ENCODE assay signal across 13 cellular contexts in the genomic region with DNA sequence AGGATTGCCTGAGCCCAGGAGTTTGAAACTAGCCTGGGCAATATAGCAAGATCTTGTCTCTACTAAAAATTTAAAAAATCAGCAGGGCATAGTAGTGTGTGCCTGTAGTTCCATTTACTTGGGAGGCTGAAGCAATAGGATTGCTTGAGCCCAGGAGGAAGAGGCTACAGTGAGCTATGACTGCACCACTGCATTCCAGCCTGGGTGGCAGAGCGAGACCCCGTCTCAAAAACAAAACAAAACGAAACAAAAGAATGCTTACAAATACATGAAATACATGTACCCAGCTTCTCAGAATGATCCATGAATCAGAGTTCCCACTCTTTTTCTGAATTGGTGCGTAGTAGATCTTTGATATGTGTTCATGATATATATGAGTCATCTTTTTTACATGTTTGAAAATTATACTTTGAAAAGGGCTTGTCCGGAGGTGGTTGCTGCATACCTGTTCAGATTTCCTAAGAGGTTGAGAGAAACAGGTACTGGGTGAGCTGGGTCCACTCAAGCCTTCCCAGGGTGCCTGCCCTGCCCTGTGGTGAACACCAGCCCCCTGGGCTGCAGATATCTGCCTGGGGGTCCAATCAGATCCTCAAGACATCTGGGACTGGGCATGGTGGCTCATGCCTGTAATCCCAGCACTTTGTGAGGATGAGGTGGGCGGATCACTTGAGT. TPM values are rescaled to one million over a fixed set of nuclear protein-coding genes. Genes with fewer than 3 reads are reported as not detected.
DNase-seq lines count a peak whose midpoint lies in the region; ATAC-seq, FAIRE-seq and TF ChIP-seq lines count a peak whose summit lies in the region.
"Not testable (repeated sequence)": the region's sequence is repeated elsewhere in the genome, so short reads cannot be mapped to it uniquely, and the experiment has no call there.
"Had no signal": no experiment of that assay in that cellular context is flagged by ENCODE, and none has a peak within 500 bp of the region (broad histone marks: within the 10 kb centered on the region; RNA-seq: fewer than 3 reads in every experiment).

No MANE protein-coding gene starts in this region.

- not testable (repeated sequence) for TF ChIP-seq POLR2A in HepG2 (IDR thresholded peaks at IDR 0.05; ENCODE audit: insufficient read depth in 1 of 2, low read depth in 2 of 2, low read length in 2 of 2)

- not testable (repeated sequence) for TF ChIP-seq EP300 in HepG2 (IDR thresholded peaks at IDR 0.05; ENCODE audit: low read depth in 2 of 2, low read length in 2 of 2); HepG2 (CRISPR knock-in tag; IDR thresholded peaks at IDR 0.05; ENCODE audit: borderline replicate concordance)

- not testable (repeated sequence) for TF ChIP-seq CTCF in MCF 10A (IDR thresholded peaks at IDR 0.05; ENCODE audit: unreplicated experiment); HepG2 (CRISPR knock-in tag; IDR thresholded peaks at IDR 0.05)

- not testable (repeated sequence) for TF ChIP-seq RAD21 in HepG2 (CRISPR knock-in tag; IDR thresholded peaks at IDR 0.05)

- BruUV-seq in MCF 10A (replicated peaks; lab: Mats Ljungman, UMichigan); HepG2 (replicated peaks; lab: Mats Ljungman, UMichigan): not testable (repeated sequence)

- H3K9ac ChIP-seq in HepG2 (ENCODE audit: insufficient read depth, low read depth, low read length), result not testable (repeated sequence)

- not testable (repeated sequence) for H3K36me3 ChIP-seq in HepG2 (replicated peaks in 1 of 2; ENCODE audit: control insufficient read depth in 1 of 2, insufficient read depth in 2 of 2, low read length in 2 of 2)

- H4K20me1 ChIP-seq in HepG2 (ENCODE audit: insufficient read depth, low read length), result not testable (repeated sequence)

- H3K9me3 ChIP-seq in HepG2 (ENCODE audit: low read length), result not testable (repeated sequence)

- peaks cover 16% of the 10 kb centered on the region for H3K4me1 Mint-ChIP-seq in activated T-cell treated with anti-CD3 and anti-CD28 coated beads, Interleukin-2, amount 50 U/mL, for 4 hours (ENCODE audit: low read depth)
- H3K4me1 Mint-ChIP-seq in activated naive CD4-positive, alpha-beta T cell treated with anti-CD3 and anti-CD28 coated beads for 36 hours (ENCODE audit: low read depth), result peaks cover 28% of the 10 kb centered on the region
- not testable (repeated sequence) for H3K4me1 Mint-ChIP-seq in MCF 10A (ENCODE audit: insufficient read depth, unreplicated experiment)
- peaks cover 21% of the 10 kb centered on the region for H3K4me1 Mint-ChIP-seq in stimulated activated naive CD8-positive, alpha-beta T cell treated with anti-CD3 and anti-CD28 coated beads, Interleukin-15, Interleukin-2, amounts not matched to agents 100 ng/mL and 50 ng/mL, for 24 hours (ENCODE audit: low read depth)

- peak; percentile 64 for DNase-seq in SW480 (ENCODE audit: low spot score)
- peak; percentile 35 to 56 for DNase-seq in activated CD4-positive, alpha-beta T cell treated with anti-CD3 and anti-CD28 coated beads, Interleukin-2, amount 50 U/mL, for 48 hours
- not testable (repeated sequence) for DNase-seq in activated T-cell treated with anti-CD3 and anti-CD28 coated beads, Interleukin-2, amount 50 U/mL, for 4 hours; HepG2 (ENCODE audit: low spot score)
- DNase-seq in activated naive CD4-positive, alpha-beta T cell treated with anti-CD3 and anti-CD28 coated beads for 36 hours, result peak; percentile 54
- peak; percentile 27 for DNase-seq in MCF 10A (ENCODE audit: unreplicated experiment)

- H3K4me3 ChIP-seq in HepG2 (replicated peaks in 1 of 3; ENCODE audit: insufficient read depth in 1 of 3, low read depth in 2 of 3, low read length in 3 of 3), result not testable (repeated sequence)

- H2AFZ ChIP-seq in HepG2 (ENCODE audit: low read length), result not testable (repeated sequence)

- not testable (repeated sequence) for H3K27ac ChIP-seq in HepG2 (ENCODE audit: extremely low read length, insufficient read depth, low read length)

- not testable (repeated sequence) for H3K36me3 Mint-ChIP-seq in activated T-cell treated with anti-CD3 and anti-CD28 coated beads, Interleukin-2, amount 50 U/mL, for 4 hours (ENCODE audit: insufficient read depth); activated naive CD4-positive, alpha-beta T cell treated with anti-CD3 and anti-CD28 coated beads for 36 hours (ENCODE audit: low read depth); MCF 10A (ENCODE audit: insufficient read depth, unreplicated experiment); stimulated activated naive CD8-positive, alpha-beta T cell treated with anti-CD3 and anti-CD28 coated beads, Interleukin-15, Interleukin-2, amounts not matched to agents 100 ng/mL and 50 ng/mL, for 24 hours (ENCODE audit: low read depth)

- 0 out of 2 replicates have a peak overlapping the region, but pooled peaks have one; percentile 3 for H3K4me2 ChIP-seq in HepG2 (ENCODE audit: low read depth, low read length)

- H3K9me3 Mint-ChIP-seq in activated T-cell treated with anti-CD3 and anti-CD28 coated beads, Interleukin-2, amount 50 U/mL, for 4 hours; activated naive CD4-positive, alpha-beta T cell treated with anti-CD3 and anti-CD28 coated beads for 36 hours; MCF 10A (ENCODE audit: unreplicated experiment); stimulated activated naive CD8-positive, alpha-beta T cell treated with anti-CD3 and anti-CD28 coated beads, Interleukin-15, Interleukin-2, amounts not matched to agents 100 ng/mL and 50 ng/mL, for 24 hours: not testable (repeated sequence)

- 21% methylated on average over 5 of the region's 6 CpGs for WGBS in HepG2 (ENCODE audit: low lambda C conversion rate)

- peak; percentile 35 to 39 for ATAC-seq in activated T-cell treated with anti-CD3 and anti-CD28 coated beads, Interleukin-2, amount 50 U/mL, for 4 hours
- ATAC-seq in HepG2, result not testable (repeated sequence)

- FAIRE-seq in HepG2 (lab: Jason Lieb, UNC), result not testable (repeated sequence)

- peak overlapping the region; percentile 53 for H3K4me3 Mint-ChIP-seq in activated T-cell treated with anti-CD3 and anti-CD28 coated beads, Interleukin-2, amount 50 U/mL, for 4 hours
- H3K4me3 Mint-ChIP-seq in activated naive CD4-positive, alpha-beta T cell treated with anti-CD3 and anti-CD28 coated beads for 36 hours, result peak overlapping the region; percentile 56
- not testable (repeated sequence) for H3K4me3 Mint-ChIP-seq in MCF 10A (ENCODE audit: unreplicated experiment)
- peak overlapping the region; percentile 37 for H3K4me3 Mint-ChIP-seq in stimulated activated naive CD8-positive, alpha-beta T cell treated with anti-CD3 and anti-CD28 coated beads, Interleukin-15, Interleukin-2, amounts not matched to agents 100 ng/mL and 50 ng/mL, for 24 hours

- H3K27me3 Mint-ChIP-seq in activated T-cell treated with anti-CD3 and anti-CD28 coated beads, Interleukin-2, amount 50 U/mL, for 4 hours (ENCODE audit: low read depth); activated naive CD4-positive, alpha-beta T cell treated with anti-CD3 and anti-CD28 coated beads for 36 hours (ENCODE audit: low read depth); MCF 10A (ENCODE audit: insufficient read depth, unreplicated experiment); stimulated activated naive CD8-positive, alpha-beta T cell treated with anti-CD3 and anti-CD28 coated beads, Interleukin-15, Interleukin-2, amounts not matched to agents 100 ng/mL and 50 ng/mL, for 24 hours: not testable (repeated sequence)

- H3K27ac Mint-ChIP-seq in activated naive CD4-positive, alpha-beta T cell treated with anti-CD3 and anti-CD28 coated beads for 36 hours, result peak overlapping the region; percentile 94
- H3K27ac Mint-ChIP-seq in MCF 10A (ENCODE audit: low read depth, unreplicated experiment), result not testable (repeated sequence)
- peak overlapping the region; percentile 88 for H3K27ac Mint-ChIP-seq in stimulated activated naive CD8-positive, alpha-beta T cell treated with anti-CD3 and anti-CD28 coated beads, Interleukin-15, Interleukin-2, amounts not matched to agents 100 ng/mL and 50 ng/mL, for 24 hours

- CTCF ChIA-PET in activated naive CD4-positive, alpha-beta T cell treated with anti-CD3 and anti-CD28 coated beads for 36 hours (lab: Charles Lee); HepG2 (lab: Yijun Ruan, JAX; ENCODE audit: low intra/inter-chr PET ratio, low total read pairs): not testable (repeated sequence)
- CTCF ChIA-PET in MCF 10A (lab: Yijun Ruan, JAX), result interaction anchor here (0.6 kb wide), 1 partner anchor 988 kb away, joined by 5 read pairs; no protein-coding TSS in a partner anchor

- POLR2A ChIA-PET in MCF 10A (lab: Yijun Ruan, JAX), result interaction anchor here (0.6 to 1.0 kb wide), 3 partner anchors 46 to 576 kb away, joined by 3 read pairs; no protein-coding TSS in a partner anchor
- POLR2A ChIA-PET in HepG2 (lab: Yijun Ruan, JAX), result not testable (repeated sequence)

- H3K79me2 ChIP-seq in HepG2 (ENCODE audit: insufficient read depth, low read length), result not testable (repeated sequence)

- H3K4me1 ChIP-seq in HepG2 (ENCODE audit: insufficient read depth, low read length), result peaks cover 19% of the 10 kb centered on the region

- not testable (repeated sequence) for H3K27me3 ChIP-seq in HepG2 (ENCODE audit: control insufficient read depth in 1 of 2, insufficient read depth in 2 of 2, low read length in 2 of 2)

- in situ Hi-C loops in HepG2 (cut with HindIII; ENCODE audit: extremely low pct_ligation_motif_present, low pct_unique_long_range_greater_than_20kb), result not testable (repeated sequence)

- intact Hi-C loops in activated naive CD4-positive, alpha-beta T cell treated with anti-CD3 and anti-CD28 coated beads for 36 hours (cut with micrococcal nuclease), result loop anchor here (5.0 kb wide), 2 partner anchors 454 to 824 kb away; partner anchors contain the start of gene H2AZ2
- intact Hi-C loops in MCF 10A (cut with micrococcal nuclease), result not testable (repeated sequence)
- intact Hi-C loops in HepG2 (cut with micrococcal nuclease; ENCODE audit: unreplicated experiment), result loop anchor here (5.0 kb wide), 1 partner anchor 49 kb away; no protein-coding TSS in a partner anchor

RNA-seq across cellular contexts. Expression of gene DBNL, which starts 21.6 kb away (rescaled TPM):
- total RNA-seq in activated T-cell treated with anti-CD3 and anti-CD28 coated beads, Interleukin-2, amount 50 U/mL, for 4 hours, result 100 to 1,000 TPM; 147 to 167 (median 165) TPM
- total RNA-seq in activated naive CD4-positive, alpha-beta T cell treated with anti-CD3 and anti-CD28 coated beads for 36 hours, result 10 to 100 TPM; 82.3 TPM
- total RNA-seq in MCF 10A (2022), result 49.7 and 52.9 TPM in 2 replicates
- total RNA-seq in HepG2 (2016; rRNA removed; fragmentation: Illumina TruSeq; extraction: Trizol), result 35.1 and 35.4 TPM in 2 replicates
- total RNA-seq in HepG2 (2016; cell fraction: cytosol; rRNA removed; fragmentation: Illumina TruSeq; extraction: Trizol; ENCODE audit: low read depth), result 6.3 and 6.7 TPM in 2 replicates
- 30.6 and 36.6 TPM in 2 replicates for total RNA-seq in HepG2 (2016; cell fraction: insoluble cytoplasmic fraction; rRNA removed; fragmentation: Illumina TruSeq; extraction: Trizol)
- total RNA-seq in HepG2 (2016; cell fraction: membrane; rRNA removed; fragmentation: Illumina TruSeq; extraction: Trizol), result 14.7 and 15.9 TPM in 2 replicates
- 17.2 and 21.8 TPM in 2 replicates for total RNA-seq in HepG2 (2016; cell fraction: nucleus; rRNA removed; fragmentation: Illumina TruSeq; extraction: Trizol)
- 20.8 and 29.0 TPM in 2 replicates for polyA plus RNA-seq in HepG2 (2011; rRNA removed)
- 15.5 and 19.5 TPM in 2 replicates for polyA plus RNA-seq in HepG2 (2011; cell fraction: cytosol; rRNA removed)
- 72.9 and 82.9 TPM in 2 replicates for polyA plus RNA-seq in HepG2 (2011; cell fraction: nucleus; rRNA removed)
- 17.6 and 18.9 TPM in 2 replicates for polyA plus RNA-seq in HepG2 (2012)
- polyA plus RNA-seq in HepG2 (2016; cell fraction: cytosol; fragmentation: Illumina TruSeq; extraction: Trizol; ENCODE audit: low read depth), result 5.0 and 5.7 TPM in 2 replicates
- 31.8 and 36.6 TPM in 2 replicates for polyA plus RNA-seq in HepG2 (2016; cell fraction: insoluble cytoplasmic fraction; fragmentation: Illumina TruSeq; extraction: Trizol; ENCODE audit: low read depth)
- 10.1 and 10.8 TPM in 2 replicates for polyA plus RNA-seq in HepG2 (2016; cell fraction: membrane; fragmentation: Illumina TruSeq; extraction: Trizol; ENCODE audit: low read depth)
- polyA plus RNA-seq in HepG2 (2016; cell fraction: nucleus; fragmentation: Illumina TruSeq; extraction: Trizol; ENCODE audit: insufficient read depth, low read depth), result 26.3 and 34.3 TPM in 2 replicates
- 51.2 and 89.6 TPM in 2 replicates for polyA minus RNA-seq in HepG2 (2011; rRNA and poly(A)+ RNA removed; ENCODE audit: low replicate concordance)
- polyA minus RNA-seq in HepG2 (2011; cell fraction: cytosol; rRNA and poly(A)+ RNA removed), result 10.0 and 13.2 TPM in 2 replicates
- 31.3 and 34.3 TPM in 2 replicates for polyA minus RNA-seq in HepG2 (2011; cell fraction: nucleus; rRNA and poly(A)+ RNA removed)

RNA-seq across cellular contexts. Expression of gene SPDYE1, which starts 25.2 kb away (rescaled TPM):
- total RNA-seq in activated T-cell treated with anti-CD3 and anti-CD28 coated beads, Interleukin-2, amount 50 U/mL, for 4 hours, result not detected
- total RNA-seq in activated naive CD4-positive, alpha-beta T cell treated with anti-CD3 and anti-CD28 coated beads for 36 hours, result not detected
- total RNA-seq in MCF 10A (2022) (not detected in 2 replicates), HepG2 (2016; rRNA removed; fragmentation: Illumina TruSeq; extraction: Trizol) (not detected in 2 replicates)
- total RNA-seq in HepG2 (2016; cell fraction: cytosol; rRNA removed; fragmentation: Illumina TruSeq; extraction: Trizol; ENCODE audit: low read depth), result not detected in 2 replicates
- total RNA-seq in HepG2 (2016; cell fraction: insoluble cytoplasmic fraction; rRNA removed; fragmentation: Illumina TruSeq; extraction: Trizol), result not detected in 2 replicates
- not detected in 2 replicates for total RNA-seq in HepG2 (2016; cell fraction: membrane; rRNA removed; fragmentation: Illumina TruSeq; extraction: Trizol)
- not detected in 2 replicates for total RNA-seq in HepG2 (2016; cell fraction: nucleus; rRNA removed; fragmentation: Illumina TruSeq; extraction: Trizol)
- polyA plus RNA-seq in HepG2 (2011; rRNA removed), result not detected in 2 replicates
- polyA plus RNA-seq in HepG2 (2011; cell fraction: cytosol; rRNA removed), result not detected in 2 replicates
- polyA plus RNA-seq in HepG2 (2011; cell fraction: nucleus; rRNA removed), result not detected in 2 replicates
- 0.07 and 0.23 TPM in 2 replicates for polyA plus RNA-seq in HepG2 (2012)
- polyA plus RNA-seq in HepG2 (2016; cell fraction: cytosol; fragmentation: Illumina TruSeq; extraction: Trizol; ENCODE audit: low read depth), result not detected in 2 replicates
- not detected in 2 replicates for polyA plus RNA-seq in HepG2 (2016; cell fraction: insoluble cytoplasmic fraction; fragmentation: Illumina TruSeq; extraction: Trizol; ENCODE audit: low read depth)
- not detected in 2 replicates for polyA plus RNA-seq in HepG2 (2016; cell fraction: membrane; fragmentation: Illumina TruSeq; extraction: Trizol; ENCODE audit: low read depth)
- 0.19 and 0.36 TPM in 2 replicates for polyA plus RNA-seq in HepG2 (2016; cell fraction: nucleus; fragmentation: Illumina TruSeq; extraction: Trizol; ENCODE audit: insufficient read depth, low read depth)
- polyA minus RNA-seq in HepG2 (2011; rRNA and poly(A)+ RNA removed; ENCODE audit: low replicate concordance), result not detected in 2 replicates
- not detected in 2 replicates for polyA minus RNA-seq in HepG2 (2011; cell fraction: cytosol; rRNA and poly(A)+ RNA removed)
- not detected in 2 replicates for polyA minus RNA-seq in HepG2 (2011; cell fraction: nucleus; rRNA and poly(A)+ RNA removed)
- total RNA-seq: Caco-2, H4, HT1080, NCI-H460 had no signal

RNA-seq across cellular contexts. Expression of gene PGAM2, which starts 42.4 kb away (rescaled TPM):
- total RNA-seq in activated T-cell treated with anti-CD3 and anti-CD28 coated beads, Interleukin-2, amount 50 U/mL, for 4 hours, result under 1 TPM in 1 of 3 donors, not detected in 2; 0.24 TPM
- total RNA-seq in activated naive CD4-positive, alpha-beta T cell treated with anti-CD3 and anti-CD28 coated beads for 36 hours, result under 1 TPM in 1 of 2 experiments, not detected in 1; 0.24 TPM
- total RNA-seq in MCF 10A (2022) (not detected in 2 replicates), HepG2 (2016; rRNA removed; fragmentation: Illumina TruSeq; extraction: Trizol) (0.22 TPM in 1 of 2 replicates, not detected in the other)
- not detected in 2 replicates for total RNA-seq in HepG2 (2016; cell fraction: cytosol; rRNA removed; fragmentation: Illumina TruSeq; extraction: Trizol; ENCODE audit: low read depth)
- not detected in 2 replicates for total RNA-seq in HepG2 (2016; cell fraction: insoluble cytoplasmic fraction; rRNA removed; fragmentation: Illumina TruSeq; extraction: Trizol)
- total RNA-seq in HepG2 (2016; cell fraction: membrane; rRNA removed; fragmentation: Illumina TruSeq; extraction: Trizol), result not detected in 2 replicates
- not detected in 2 replicates for total RNA-seq in HepG2 (2016; cell fraction: nucleus; rRNA removed; fragmentation: Illumina TruSeq; extraction: Trizol)
- polyA plus RNA-seq in HepG2 (2011; rRNA removed), result 0.18 TPM in 1 of 2 replicates, not detected in the other
- polyA plus RNA-seq in HepG2 (2011; cell fraction: cytosol; rRNA removed), result 0.13 TPM in 1 of 2 replicates, not detected in the other
- polyA plus RNA-seq in HepG2 (2011; cell fraction: nucleus; rRNA removed), result 1.5 and 1.9 TPM in 2 replicates
- 0.35 and 0.49 TPM in 2 replicates for polyA plus RNA-seq in HepG2 (2012)
- polyA plus RNA-seq in HepG2 (2016; cell fraction: cytosol; fragmentation: Illumina TruSeq; extraction: Trizol; ENCODE audit: low read depth), result not detected in 2 replicates
- polyA plus RNA-seq in HepG2 (2016; cell fraction: insoluble cytoplasmic fraction; fragmentation: Illumina TruSeq; extraction: Trizol; ENCODE audit: low read depth), result not detected in 2 replicates
- polyA plus RNA-seq in HepG2 (2016; cell fraction: membrane; fragmentation: Illumina TruSeq; extraction: Trizol; ENCODE audit: low read depth), result not detected in 2 replicates
- polyA plus RNA-seq in HepG2 (2016; cell fraction: nucleus; fragmentation: Illumina TruSeq; extraction: Trizol; ENCODE audit: insufficient read depth, low read depth), result not detected in 2 replicates
- 0.19 and 0.24 TPM in 2 replicates for polyA minus RNA-seq in HepG2 (2011; rRNA and poly(A)+ RNA removed; ENCODE audit: low replicate concordance)
- polyA minus RNA-seq in HepG2 (2011; cell fraction: cytosol; rRNA and poly(A)+ RNA removed), result not detected in 2 replicates
- polyA minus RNA-seq in HepG2 (2011; cell fraction: nucleus; rRNA and poly(A)+ RNA removed), result 0.62 and 0.90 TPM in 2 replicates
- total RNA-seq: Caco-2, GM12878, H4, HT1080, NCI-H460 had no signal
- polyA plus RNA-seq: CD4-positive, alpha-beta memory T cell; GM12878 had no signal

RNA-seq across cellular contexts. Expression of gene POLM, which starts 59.4 kb away (rescaled TPM):
- 10 to 100 TPM; 33.0 to 45.1 (median 37.7) TPM for total RNA-seq in activated T-cell treated with anti-CD3 and anti-CD28 coated beads, Interleukin-2, amount 50 U/mL, for 4 hours
- total RNA-seq in activated naive CD4-positive, alpha-beta T cell treated with anti-CD3 and anti-CD28 coated beads for 36 hours, result 10 to 100 TPM; 27.1 to 29.4 TPM
- total RNA-seq in MCF 10A (2022) (19.2 and 22.8 TPM in 2 replicates), HepG2 (2016; rRNA removed; fragmentation: Illumina TruSeq; extraction: Trizol) (2.4 and 5.2 TPM in 2 replicates)
- 1.4 and 2.1 TPM in 2 replicates for total RNA-seq in HepG2 (2016; cell fraction: cytosol; rRNA removed; fragmentation: Illumina TruSeq; extraction: Trizol; ENCODE audit: low read depth)
- total RNA-seq in HepG2 (2016; cell fraction: insoluble cytoplasmic fraction; rRNA removed; fragmentation: Illumina TruSeq; extraction: Trizol), result 2.6 and 4.6 TPM in 2 replicates
- 2.7 and 2.8 TPM in 2 replicates for total RNA-seq in HepG2 (2016; cell fraction: membrane; rRNA removed; fragmentation: Illumina TruSeq; extraction: Trizol)
- 7.3 and 9.5 TPM in 2 replicates for total RNA-seq in HepG2 (2016; cell fraction: nucleus; rRNA removed; fragmentation: Illumina TruSeq; extraction: Trizol)
- 5.4 and 6.6 TPM in 2 replicates for polyA plus RNA-seq in HepG2 (2011; rRNA removed)
- 2.2 and 3.1 TPM in 2 replicates for polyA plus RNA-seq in HepG2 (2011; cell fraction: cytosol; rRNA removed)
- polyA plus RNA-seq in HepG2 (2011; cell fraction: nucleus; rRNA removed), result 30.4 and 31.3 TPM in 2 replicates
- polyA plus RNA-seq in HepG2 (2012), result 4.0 and 4.2 TPM in 2 replicates
- polyA plus RNA-seq in HepG2 (2016; cell fraction: cytosol; fragmentation: Illumina TruSeq; extraction: Trizol; ENCODE audit: low read depth), result 1.0 and 1.4 TPM in 2 replicates
- polyA plus RNA-seq in HepG2 (2016; cell fraction: insoluble cytoplasmic fraction; fragmentation: Illumina TruSeq; extraction: Trizol; ENCODE audit: low read depth), result 1.9 and 2.4 TPM in 2 replicates
- 1.9 and 2.2 TPM in 2 replicates for polyA plus RNA-seq in HepG2 (2016; cell fraction: membrane; fragmentation: Illumina TruSeq; extraction: Trizol; ENCODE audit: low read depth)
- 20.1 and 20.6 TPM in 2 replicates for polyA plus RNA-seq in HepG2 (2016; cell fraction: nucleus; fragmentation: Illumina TruSeq; extraction: Trizol; ENCODE audit: insufficient read depth, low read depth)
- 11.8 and 14.8 TPM in 2 replicates for polyA minus RNA-seq in HepG2 (2011; rRNA and poly(A)+ RNA removed; ENCODE audit: low replicate concordance)
- 3.9 and 5.2 TPM in 2 replicates for polyA minus RNA-seq in HepG2 (2011; cell fraction: cytosol; rRNA and poly(A)+ RNA removed)
- 17.9 and 18.9 TPM in 2 replicates for polyA minus RNA-seq in HepG2 (2011; cell fraction: nucleus; rRNA and poly(A)+ RNA removed)
